In the genomic region with DNA sequence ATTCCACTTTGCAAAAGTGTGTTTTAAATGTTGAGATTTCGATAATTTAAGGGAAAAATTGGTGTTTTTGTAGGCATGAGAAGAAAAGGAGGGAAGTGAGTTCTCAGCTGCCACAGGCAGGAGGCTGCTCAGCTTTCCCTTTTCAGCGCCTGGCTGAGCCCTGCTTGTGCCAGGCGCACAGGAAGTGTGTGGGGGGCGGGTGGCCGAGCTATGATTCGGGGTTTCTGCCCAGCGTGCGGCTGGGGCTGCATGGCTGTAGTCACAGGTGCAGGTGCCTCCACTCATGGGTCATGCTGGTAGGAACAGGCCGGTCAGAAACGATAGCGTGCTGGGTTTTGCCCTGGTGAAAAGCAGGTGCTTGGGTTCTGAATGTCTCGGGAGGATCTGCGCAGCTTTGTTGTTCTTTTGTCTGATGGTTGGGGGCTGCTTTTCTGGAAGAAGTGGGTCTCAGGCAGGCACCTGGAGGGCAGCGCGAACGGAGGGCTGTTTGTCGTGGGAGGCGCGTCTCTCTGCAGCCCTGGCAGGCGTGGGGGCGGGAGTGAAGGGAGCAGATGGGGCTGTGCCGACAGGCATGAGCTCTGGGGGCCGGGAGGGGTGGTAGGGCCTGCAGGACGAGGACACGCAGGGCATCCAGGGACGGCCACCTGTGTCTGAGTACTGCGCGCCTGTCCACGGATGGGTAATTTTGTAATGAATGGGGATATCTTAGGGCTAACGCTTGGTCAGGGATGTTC, we compare ENCODE assay signal across 1 cellular context.
TF ChIP-seq lines count a peak whose summit lies in the region.

No MANE protein-coding gene starts in this region.

TF ChIP-seq in IMR-90, 13 proteins besides CTCF, POLR2A, EP300 and RAD21:
- TF ChIP-seq CEBPB (IDR thresholded peaks at IDR 0.05; ENCODE audit: low read depth, low read length): no peak
